Comparison of ENCODE assay signal across 35 cellular contexts in the genomic region with DNA sequence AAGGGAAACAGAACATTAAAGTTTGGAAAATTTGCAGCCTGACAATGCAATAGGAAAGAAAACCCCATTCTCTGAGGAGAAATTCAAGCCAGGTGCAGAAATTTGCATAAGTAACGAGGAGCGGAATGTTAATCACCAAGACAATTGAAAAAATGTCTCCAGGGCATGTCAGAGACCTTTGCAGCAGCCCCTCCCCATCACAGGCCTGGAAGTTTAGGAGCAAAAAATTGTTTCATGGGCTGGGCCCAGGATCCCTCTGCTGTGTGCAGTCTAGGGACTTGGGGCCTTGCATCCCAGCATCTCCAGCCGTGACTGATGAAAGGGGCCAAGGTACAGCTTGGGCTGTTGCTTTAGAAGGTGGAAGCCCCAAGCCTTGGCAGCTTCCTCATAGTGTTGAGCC.
"Had no signal": no experiment of that assay in that cellular context is flagged by ENCODE, and none has a peak within 500 bp of the region (broad histone marks: within the 10 kb centered on the region; RNA-seq: fewer than 3 reads in every experiment).

No MANE protein-coding gene starts in this region.

- H3K4me1 Mint-ChIP-seq: activated CD4-positive, alpha-beta memory T cell treated with anti-CD3 and anti-CD28 coated beads, Interleukin-2, amount 10 ng/mL, durations not matched to agents 7 days and 5 days; activated CD8-positive, alpha-beta memory T cell treated with anti-CD3 and anti-CD28 coated beads, Interleukin-2, amount 10 ng/mL, durations not matched to agents 7 days and 5 days; activated naive CD4-positive, alpha-beta T cell treated with anti-CD3 and anti-CD28 coated beads, Interleukin-2, amount 50 U/mL, for 24 hours; activated naive CD8-positive, alpha-beta T cell treated with anti-CD3 and anti-CD28 coated beads, Interleukin-2, amount 10 ng/mL, durations not matched to agents 7 days and 5 days; T-cell had no signal

- H2AFZ ChIP-seq: PC-9 had no signal

- H3K4me1 ChIP-seq: body of pancreas, breast epithelium had no signal

- H3K9me3 ChIP-seq: body of pancreas had no signal

- H3K9ac ChIP-seq: KMS-11 had no signal

- H3K9me3 Mint-ChIP-seq: activated naive CD4-positive, alpha-beta T cell treated with anti-CD3 and anti-CD28 coated beads, Interleukin-2, amount 50 U/mL, for 24 hours had no signal

- ATAC-seq: activated CD8-positive, alpha-beta memory T cell treated with anti-CD3 and anti-CD28 coated beads, Interleukin-2, amount 10 ng/mL, durations not matched to agents 7 days and 5 days; body of pancreas; Right ventricle myocardium inferior; SK-N-SH treated with all-trans-retinoic acid at 6 μM for 48 hours; T-cell had no signal

- H3K27me3 Mint-ChIP-seq: activated CD4-positive, alpha-beta memory T cell treated with anti-CD3 and anti-CD28 coated beads, Interleukin-2, amount 10 ng/mL, durations not matched to agents 7 days and 5 days; activated CD8-positive, alpha-beta memory T cell treated with anti-CD3 and anti-CD28 coated beads, Interleukin-2, amount 10 ng/mL, durations not matched to agents 7 days and 5 days; activated naive CD4-positive, alpha-beta T cell treated with anti-CD3 and anti-CD28 coated beads, Interleukin-2, amount 50 U/mL, for 24 hours; activated naive CD8-positive, alpha-beta T cell treated with anti-CD3 and anti-CD28 coated beads, Interleukin-2, amount 10 ng/mL, durations not matched to agents 7 days and 5 days; T-cell had no signal

- H3K4me2 ChIP-seq: KMS-11, PC-9 had no signal

- H3K4me3 ChIP-seq: body of pancreas, breast epithelium, PC-9 had no signal

- H3K36me3 Mint-ChIP-seq: activated CD8-positive, alpha-beta memory T cell treated with anti-CD3 and anti-CD28 coated beads, Interleukin-2, amount 10 ng/mL, durations not matched to agents 7 days and 5 days; activated naive CD4-positive, alpha-beta T cell treated with anti-CD3 and anti-CD28 coated beads, Interleukin-2, amount 50 U/mL, for 24 hours; activated naive CD8-positive, alpha-beta T cell treated with anti-CD3 and anti-CD28 coated beads, Interleukin-2, amount 10 ng/mL, durations not matched to agents 7 days and 5 days; T-cell had no signal

- H3K27me3 ChIP-seq: body of pancreas, breast epithelium had no signal

- H3K4me3 Mint-ChIP-seq: activated CD4-positive, alpha-beta memory T cell treated with anti-CD3 and anti-CD28 coated beads, Interleukin-2, amount 10 ng/mL, durations not matched to agents 7 days and 5 days; activated CD8-positive, alpha-beta memory T cell treated with anti-CD3 and anti-CD28 coated beads, Interleukin-2, amount 10 ng/mL, durations not matched to agents 7 days and 5 days; activated naive CD4-positive, alpha-beta T cell treated with anti-CD3 and anti-CD28 coated beads, Interleukin-2, amount 50 U/mL, for 24 hours; activated naive CD8-positive, alpha-beta T cell treated with anti-CD3 and anti-CD28 coated beads, Interleukin-2, amount 10 ng/mL, durations not matched to agents 7 days and 5 days; T-cell had no signal

- H3K27ac Mint-ChIP-seq: activated CD4-positive, alpha-beta memory T cell treated with anti-CD3 and anti-CD28 coated beads, Interleukin-2, amount 10 ng/mL, durations not matched to agents 7 days and 5 days; activated CD8-positive, alpha-beta memory T cell treated with anti-CD3 and anti-CD28 coated beads, Interleukin-2, amount 10 ng/mL, durations not matched to agents 7 days and 5 days; activated naive CD4-positive, alpha-beta T cell treated with anti-CD3 and anti-CD28 coated beads, Interleukin-2, amount 50 U/mL, for 24 hours; activated naive CD8-positive, alpha-beta T cell treated with anti-CD3 and anti-CD28 coated beads, Interleukin-2, amount 10 ng/mL, durations not matched to agents 7 days and 5 days; T-cell had no signal

- H3K27ac ChIP-seq: body of pancreas, breast epithelium, KMS-11, PC-9, RWPE1, VCaP had no signal

- H3K36me3 ChIP-seq: breast epithelium had no signal

- DNase-seq: activated CD4-positive, alpha-beta memory T cell treated with anti-CD3 and anti-CD28 coated beads, Interleukin-2, amount 10 ng/mL, durations not matched to agents 7 days and 5 days; activated CD4-positive, alpha-beta T cell treated with anti-CD3 and anti-CD28 coated beads for 1 hour; activated CD4-positive, alpha-beta T cell treated with anti-CD3 and anti-CD28 coated beads for 48 hours; activated CD4-positive, CD25-positive, alpha-beta regulatory T cell; activated CD8-positive, alpha-beta memory T cell treated with anti-CD3 and anti-CD28 coated beads for 24 hours; activated CD8-positive, alpha-beta memory T cell treated with anti-CD3 and anti-CD28 coated beads, Interleukin-2, amount 10 ng/mL, durations not matched to agents 7 days and 5 days; activated CD8-positive, alpha-beta memory T cell treated with anti-CD3 and anti-CD28 coated beads, Interleukin-2, amount 50 U/mL, for 48 hours; activated effector memory CD4-positive, alpha-beta T cell treated with anti-CD3 and anti-CD28 coated beads, Interleukin-2, amount 50 U/mL, for 16 hours; activated naive CD4-positive, alpha-beta T cell treated with Interleukin-2 at 50 U/mL for 16 hours; activated naive CD8-positive, alpha-beta T cell treated with anti-CD3 and anti-CD28 coated beads, Interleukin-2, amount 10 ng/mL, durations not matched to agents 7 days and 5 days; activated T-cell treated with anti-CD3 and anti-CD28 coated beads, Interleukin-2, amount 50 U/mL, for 48 hours; amygdala; body of pancreas; NCI-H1048; NCI-H1105 treated with DMSO at 0.1 percent for 48 hours; NCI-H1436; NCI-H1694; NCI-H1930; NCI-H2081 treated with DMSO at 0.1 percent for 48 hours; NCI-H510A; NCI-H526; NCI-H748 treated with DMSO at 0.1 percent for 48 hours; NK-92 treated with Interleukin-12 subunit alpha and Interleukin-12 subunit beta, amount 100 ng/mL, for 24 hours; PC-9; SIG-M5; T-cell; T-helper 2 cell; T-helper 9 cell had no signal
